1 cellular context compared by ENCODE assay signal in genomic region chr14:37559386-37559785, GRCh38.
TF ChIP-seq lines count a peak whose summit lies in the region.

No MANE protein-coding gene starts in this region.

TF ChIP-seq in IMR-90, 13 proteins besides CTCF, POLR2A, EP300 and RAD21 (continued from another document):
- TF ChIP-seq USF2 (IDR thresholded peaks at IDR 0.05; ENCODE audit: low read depth, low read length) (no peak), FOS (IDR thresholded peaks at IDR 0.05; ENCODE audit: low read depth, low read length) (no peak), RFX5 (IDR thresholded peaks at IDR 0.05; ENCODE audit: low read depth, low read length) (no peak), MXI1 (IDR thresholded peaks at IDR 0.05; ENCODE audit: borderline replicate concordance, low read depth, low read length) (no peak), CHD1 (IDR thresholded peaks at IDR 0.05; ENCODE audit: low read depth, low read length) (no peak), RCOR1 (IDR thresholded peaks at IDR 0.05; ENCODE audit: insufficient replicate concordance, low read length) (no peak), MAFK (IDR thresholded peaks at IDR 0.05; ENCODE audit: low read depth, low read length) (no peak)
